Comparison of ENCODE assay signal across 8 cellular contexts in genomic region chr14:58637391-58638230, GRCh38. TPM values are rescaled to one million over a fixed set of nuclear protein-coding genes. Genes with fewer than 3 reads are reported as not detected.
DNase-seq lines count a peak whose midpoint lies in the region; ATAC-seq and TF ChIP-seq lines count a peak whose summit lies in the region.

TSS of gene DACT1 (plus strand) at chr14:58637962. CDS start at chr14:58638203, 241 bp downstream.

- H3K4me3 Mint-ChIP-seq in mesothelial cell of epicardium: peak within 1 kb of the TSS; percentile 89
- peak within 1 kb of the TSS; percentile 82 for H3K4me3 Mint-ChIP-seq in stimulated activated effector memory CD8-positive, alpha-beta T cell treated with anti-CD3 and anti-CD28 coated beads, Interleukin-12 subunit alpha, Interleukin-12 subunit beta, amount 100 ng/mL, for 72 hours

- H3K36me3 Mint-ChIP-seq in mesothelial cell of epicardium: peaks cover 9% of the 10 kb centered on the region
- no peaks in the 10 kb centered on the region for H3K36me3 Mint-ChIP-seq in stimulated activated effector memory CD8-positive, alpha-beta T cell treated with anti-CD3 and anti-CD28 coated beads, Interleukin-12 subunit alpha, Interleukin-12 subunit beta, amount 100 ng/mL, for 72 hours

- TF ChIP-seq CTCF in GM12872 (IDR thresholded peaks at IDR 0.05; ENCODE audit: insufficient read depth, low read depth, low read length): peak; percentile 13; the same call in 1 of the 3 replicates
- TF ChIP-seq CTCF in mesothelial cell of epicardium (IDR thresholded peaks at IDR 0.05; ENCODE audit: unreplicated experiment): no peak

- H3K4me1 Mint-ChIP-seq in mesothelial cell of epicardium: peaks cover 54% of the 10 kb centered on the region
- H3K4me1 Mint-ChIP-seq in stimulated activated effector memory CD8-positive, alpha-beta T cell treated with anti-CD3 and anti-CD28 coated beads, Interleukin-12 subunit alpha, Interleukin-12 subunit beta, amount 100 ng/mL, for 72 hours: peaks cover 8% of the 10 kb centered on the region

- no peaks in the 10 kb centered on the region for H3K9me3 Mint-ChIP-seq in mesothelial cell of epicardium
- H3K9me3 Mint-ChIP-seq in stimulated activated effector memory CD8-positive, alpha-beta T cell treated with anti-CD3 and anti-CD28 coated beads, Interleukin-12 subunit alpha, Interleukin-12 subunit beta, amount 100 ng/mL, for 72 hours: no peaks in the 10 kb centered on the region

- H3K27ac Mint-ChIP-seq in mesothelial cell of epicardium: peak within 1 kb of the TSS; percentile 97
- no peak within 1 kb of the TSS for H3K27ac Mint-ChIP-seq in stimulated activated effector memory CD8-positive, alpha-beta T cell treated with anti-CD3 and anti-CD28 coated beads, Interleukin-12 subunit alpha, Interleukin-12 subunit beta, amount 100 ng/mL, for 72 hours

- peak within 1 kb of the TSS; percentile 86 for H3K27ac ChIP-seq in epithelial cell of prostate

- no peaks in the 10 kb centered on the region for H3K27me3 Mint-ChIP-seq in mesothelial cell of epicardium (ENCODE audit: low read depth)

- ATAC-seq in GM21825 (IDR thresholded peaks at IDR 0.05; ENCODE audit: unreplicated experiment): peak; percentile 45
- peak; percentile 65 for ATAC-seq in stimulated activated effector memory CD8-positive, alpha-beta T cell treated with anti-CD3 and anti-CD28 coated beads, Interleukin-12 subunit alpha, Interleukin-12 subunit beta, amount 100 ng/mL, for 72 hours

- DNase-seq in M059J (ENCODE audit: low read depth): peak; percentile 78
- peak; percentile 72 for DNase-seq in activated CD8-positive, alpha-beta memory T cell treated with anti-CD3 and anti-CD28 coated beads for 24 hours
- no peak for DNase-seq in epithelial cell of prostate (ENCODE audit: low read depth, low spot score)
- peak; percentile 63 to 79 for DNase-seq in mesothelial cell of epicardium (ENCODE audit: low spot score in 2 of 2, unreplicated experiment in 2 of 2)
- DNase-seq in stimulated activated effector memory CD8-positive, alpha-beta T cell treated with anti-CD3 and anti-CD28 coated beads, Interleukin-12 subunit alpha, Interleukin-12 subunit beta, amount 100 ng/mL, for 72 hours (ENCODE audit: low spot score in 2 of 2): peak; percentile 6 to 63
- no peak for DNase-seq in NCI-H187 treated with DMSO at 0.1 percent for 48 hours (lab: John Stamatoyannopoulos, UW)

RNA-seq across cellular contexts. Expression of gene DACT1, which starts in this region (rescaled TPM):
- total RNA-seq in M059J (2014; rRNA removed; shearing (Covaris generic)): 6.3 and 10.0 TPM in 2 replicates
- 57.8 to 61.7 TPM (median 59.2 TPM) in 3 replicates for total RNA-seq in mesothelial cell of epicardium

Comparison
In these comparisons a context has a peak if more than half of its experiments do, and no peak if none do; other contexts are left out.
1. DNase-seq: peak in M059J (single experiment), activated CD8-positive, alpha-beta memory T cell treated with anti-CD3 and anti-CD28 coated beads for 24 hours (single experiment), mesothelial cell of epicardium (2 of 2) and stimulated activated effector memory CD8-positive, alpha-beta T cell treated with anti-CD3 and anti-CD28 coated beads, Interleukin-12 subunit alpha, Interleukin-12 subunit beta, amount 100 ng/mL, for 72 hours (2 of 2); none in epithelial cell of prostate (single experiment) and NCI-H187 treated with DMSO at 0.1 percent for 48 hours (single experiment).